In the genomic region with DNA sequence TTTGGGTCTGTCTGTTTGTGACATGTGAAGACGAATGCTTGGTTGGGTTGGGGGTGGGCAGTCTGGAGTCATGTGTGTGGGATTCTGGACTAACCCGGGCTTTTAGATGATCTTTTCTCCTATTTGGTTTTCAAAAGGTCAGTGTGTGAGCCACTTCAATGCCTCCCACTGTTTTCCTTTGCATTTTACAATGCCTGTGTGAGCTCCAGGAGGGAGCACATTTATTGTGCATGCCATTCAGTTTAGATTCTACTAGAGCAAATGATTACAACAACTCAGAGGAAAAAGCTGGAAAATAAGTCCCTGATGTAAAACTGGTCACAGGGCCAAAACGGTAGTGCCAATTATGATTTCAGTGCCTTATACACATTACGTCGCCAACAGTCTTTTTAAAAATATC, we compare ENCODE assay signal across 21 cellular contexts.
DNase-seq lines count a peak whose midpoint lies in the region; FAIRE-seq and TF ChIP-seq lines count a peak whose summit lies in the region.
"Had no signal": no experiment of that assay in that cellular context is flagged by ENCODE, and none has a peak within 500 bp of the region (broad histone marks: within the 10 kb centered on the region; RNA-seq: fewer than 3 reads in every experiment).

No MANE protein-coding gene starts in this region.

- H4K20me1 ChIP-seq in hepatocyte (ENCODE audit: insufficient read depth, poor library complexity, severe bottlenecking) = no peaks in the 10 kb centered on the region

- peaks cover 18% of the 10 kb centered on the region for H3K4me1 Mint-ChIP-seq in osteocyte (ENCODE audit: unreplicated experiment)
- H3K4me1 Mint-ChIP-seq: activated CD4-positive, alpha-beta T cell treated with anti-CD3 and anti-CD28 coated beads for 36 hours; stimulated activated effector memory CD8-positive, alpha-beta T cell treated with anti-CD3 and anti-CD28 coated beads, Interleukin-12 subunit alpha, Interleukin-12 subunit beta, amount 100 ng/mL, for 72 hours had no signal

- H3K27me3 Mint-ChIP-seq in osteocyte (ENCODE audit: unreplicated experiment) = no peaks in the 10 kb centered on the region
- H3K27me3 Mint-ChIP-seq: activated CD4-positive, alpha-beta T cell treated with anti-CD3 and anti-CD28 coated beads for 36 hours had no signal

- H2AFZ ChIP-seq in hepatocyte = no peak overlapping the region

- H3K4me1 ChIP-seq in hepatocyte (ENCODE audit: insufficient read depth) = peaks cover 8% of the 10 kb centered on the region
- H3K4me1 ChIP-seq: esophagus muscularis mucosa, heart left ventricle, spleen had no signal

- FAIRE-seq in HTR-8/SVneo (lab: Jason Lieb, UNC) = no peak

- WGBS in hepatocyte (ENCODE audit: low lambda C conversion rate, missing lambda C conversion rate) = 54% methylated on average over 5 of the region's 5 CpGs

- POLR2A ChIA-PET in GM10248 (lab: Yijun Ruan, JAX) = no interaction called here

- H3K4me3 ChIP-seq in MG63 = no peak overlapping the region
- no peak overlapping the region for H3K4me3 ChIP-seq in hepatocyte
- H3K4me3 ChIP-seq: body of pancreas, esophagus muscularis mucosa, heart left ventricle, spleen had no signal

- peaks cover 11% of the 10 kb centered on the region for H3K9me3 Mint-ChIP-seq in osteocyte (ENCODE audit: unreplicated experiment)

- H3K36me3 Mint-ChIP-seq in osteocyte (ENCODE audit: unreplicated experiment) = peaks cover 3% of the 10 kb centered on the region
- H3K36me3 Mint-ChIP-seq: stimulated activated effector memory CD8-positive, alpha-beta T cell treated with anti-CD3 and anti-CD28 coated beads, Interleukin-12 subunit alpha, Interleukin-12 subunit beta, amount 100 ng/mL, for 72 hours had no signal

- no peaks in the 10 kb centered on the region for H3K9me2 ChIP-seq in hepatocyte (replicated peaks; ENCODE audit: insufficient read depth)

- H3K27me3 ChIP-seq in MG63 (no peaks in the 10 kb centered on the region), hepatocyte (no peaks in the 10 kb centered on the region)
- H3K27me3 ChIP-seq: body of pancreas, esophagus muscularis mucosa, heart left ventricle, spleen had no signal

- peak overlapping the region; percentile 1 for H3K4me2 ChIP-seq in hepatocyte

- H3K27ac ChIP-seq in hepatocyte = peak overlapping the region; percentile 35
- H3K27ac ChIP-seq: body of pancreas, esophagus muscularis mucosa, heart left ventricle, spleen had no signal

- CTCF ChIA-PET in GM10248 (lab: Yijun Ruan, JAX) = interaction anchor here (1.1 kb wide), 1 partner anchor 13 kb away, joined by 4 read pairs; no protein-coding TSS in a partner anchor

- no peak overlapping the region for H3K4me3 Mint-ChIP-seq in osteocyte (ENCODE audit: unreplicated experiment)
- H3K4me3 Mint-ChIP-seq: activated CD4-positive, alpha-beta T cell treated with anti-CD3 and anti-CD28 coated beads for 36 hours; stimulated activated effector memory CD8-positive, alpha-beta T cell treated with anti-CD3 and anti-CD28 coated beads, Interleukin-12 subunit alpha, Interleukin-12 subunit beta, amount 100 ng/mL, for 72 hours had no signal

- H3K36me3 ChIP-seq in MG63 (no peaks in the 10 kb centered on the region), hepatocyte (replicated peaks; ENCODE audit: insufficient read depth, low read depth) (no peaks in the 10 kb centered on the region)
- H3K36me3 ChIP-seq: esophagus muscularis mucosa, heart left ventricle, spleen had no signal

- no peaks in the 10 kb centered on the region for H3K79me2 ChIP-seq in hepatocyte

- TF ChIP-seq CTCF in hepatocyte (IDR thresholded peaks at IDR 0.05; ENCODE audit: poor library complexity) (no peak), osteocyte (IDR thresholded peaks at IDR 0.05) (no peak), GM10248 (IDR thresholded peaks at IDR 0.05; ENCODE audit: control extremely low read depth, extremely low read depth, low read depth, missing control alignments) (no peak)

- DNase-seq in MG63 (peak; percentile 67), NCI-H748 treated with DMSO at 0.1 percent for 48 hours (lab: John Stamatoyannopoulos, UW) (peak; percentile 90), hepatocyte (ENCODE audit: low spot score) (no peak), osteocyte (ENCODE audit: extremely low spot score, unreplicated experiment) (no peak), GM10248 (ENCODE audit: extremely low spot score) (no peak), erythroblast (lab: John Stamatoyannopoulos, UW) (no peak), Kasumi-1 (lab: John Stamatoyannopoulos, UW) (no peak), HTR-8/SVneo (ENCODE audit: insufficient read length, low spot score) (no peak)
- DNase-seq: activated CD4-positive, alpha-beta T cell treated with anti-CD3 and anti-CD28 coated beads for 36 hours; body of pancreas; cortex of kidney; DMS 273 treated with DMSO at 0.1 percent for 48 hours; HCEC 1CT; heart left ventricle; NCI-H2171 treated with DMSO at 0.1 percent for 48 hours; posterior cingulate gyrus; SHP77; spleen; trophoblast cell had no signal

- H3K9me3 ChIP-seq in MG63 = peaks cover 9% of the 10 kb centered on the region
- no peaks in the 10 kb centered on the region for H3K9me3 ChIP-seq in hepatocyte (ENCODE audit: low read depth)
- H3K9me3 ChIP-seq: body of pancreas had no signal

- TF ChIP-seq POLR2A in erythroblast (IDR thresholded peaks at IDR 0.05; ENCODE audit: low read length) = no peak

- peak overlapping the region; percentile 70 for H3K27ac Mint-ChIP-seq in osteocyte (ENCODE audit: unreplicated experiment)
- H3K27ac Mint-ChIP-seq: activated CD4-positive, alpha-beta T cell treated with anti-CD3 and anti-CD28 coated beads for 36 hours; stimulated activated effector memory CD8-positive, alpha-beta T cell treated with anti-CD3 and anti-CD28 coated beads, Interleukin-12 subunit alpha, Interleukin-12 subunit beta, amount 100 ng/mL, for 72 hours had no signal

Comparison
In these comparisons a context has a peak if more than half of its experiments do, and no peak if none do; other contexts are left out.
1. DNase-seq: peak in MG63 (single experiment) and NCI-H748 treated with DMSO at 0.1 percent for 48 hours (single experiment); none in hepatocyte (single experiment), osteocyte (single experiment), GM10248 (single experiment), erythroblast (0 of 2), Kasumi-1 (0 of 2) and HTR-8/SVneo (single experiment).